7 cellular contexts compared by ENCODE assay signal in genomic region chr15:91866371-91866905, GRCh38. TPM values are rescaled to one million over a fixed set of nuclear protein-coding genes. Genes with fewer than 3 reads are reported as not detected.
A peak's percentile ranks its signal among the peaks of the same experiment; 100 is the strongest.
DNase-seq lines count a peak whose midpoint lies in the region; ATAC-seq, FAIRE-seq and TF ChIP-seq lines count a peak whose summit lies in the region.

No MANE protein-coding gene starts in this region.

- H3K4me1 Mint-ChIP-seq in T-helper 2 cell treated with Interferon-gamma antibody and Interleukin-4, amounts not matched to agents 5 μg/mL and 100 μg/mL, for 36 hours (ENCODE audit: low read depth) = peaks cover 74% of the 10 kb centered on the region

- no peak for TF ChIP-seq CTCF in right atrium auricular region (IDR thresholded peaks at IDR 0.05)
- no peak for TF ChIP-seq CTCF in thoracic aorta (IDR thresholded peaks at IDR 0.05)
- no peak for TF ChIP-seq CTCF in GM10266 (IDR thresholded peaks at IDR 0.05; ENCODE audit: control insufficient read depth, insufficient read depth, low read depth, missing control alignments)
- no peak for TF ChIP-seq CTCF in D721Med (IDR thresholded peaks at IDR 0.05; ENCODE audit: insufficient read depth, missing control alignments)

- no peak for ATAC-seq in thoracic aorta (ENCODE audit: insufficient number of reproducible peaks, low FRiP score, low read depth)

- H3K27ac ChIP-seq in right atrium auricular region (peak overlapping the region; percentile 86 to 95), thoracic aorta (peak overlapping the region; percentile 64 to 88)

- H3K36me3 ChIP-seq in right atrium auricular region (no peaks in the 10 kb centered on the region), thoracic aorta (no peaks in the 10 kb centered on the region)

- H3K27me3 ChIP-seq in right atrium auricular region = no peaks in the 10 kb centered on the region
- H3K27me3 ChIP-seq in thoracic aorta (replicated peaks; ENCODE audit: insufficient read depth) = no peaks in the 10 kb centered on the region

- H3K9me3 ChIP-seq in right atrium auricular region (no peaks in the 10 kb centered on the region), thoracic aorta (no peaks in the 10 kb centered on the region)

- H3K27ac Mint-ChIP-seq in T-helper 2 cell treated with Interferon-gamma antibody and Interleukin-4, amounts not matched to agents 5 μg/mL and 100 μg/mL, for 36 hours = peak overlapping the region; percentile 65

- peaks cover 23% of the 10 kb centered on the region for H3K36me3 Mint-ChIP-seq in T-helper 2 cell treated with Interferon-gamma antibody and Interleukin-4, amounts not matched to agents 5 μg/mL and 100 μg/mL, for 36 hours (ENCODE audit: low read depth)

- H3K27me3 Mint-ChIP-seq in T-helper 2 cell treated with Interferon-gamma antibody and Interleukin-4, amounts not matched to agents 5 μg/mL and 100 μg/mL, for 36 hours (ENCODE audit: low read depth) = peaks cover 2% of the 10 kb centered on the region

- peaks cover 12% of the 10 kb centered on the region for H3K9me3 Mint-ChIP-seq in T-helper 2 cell treated with Interferon-gamma antibody and Interleukin-4, amounts not matched to agents 5 μg/mL and 100 μg/mL, for 36 hours

- peak overlapping the region; percentile 74 for H3K4me3 Mint-ChIP-seq in T-helper 2 cell treated with Interferon-gamma antibody and Interleukin-4, amounts not matched to agents 5 μg/mL and 100 μg/mL, for 36 hours

- no peak overlapping the region for H3K4me3 ChIP-seq in Jurkat, Clone E6-1 (ENCODE audit: low read length)
- H3K4me3 ChIP-seq in right atrium auricular region = no peak overlapping the region
- peak overlapping the region; percentile 3 for H3K4me3 ChIP-seq in thoracic aorta

- peak; percentile 68 for DNase-seq in Jurkat, Clone E6-1 (ENCODE audit: low read depth, low spot score)
- no peak for DNase-seq in T-helper 2 cell treated with Interferon-gamma antibody and Interleukin-4, amounts not matched to agents 5 μg/mL and 100 μg/mL, for 36 hours (ENCODE audit: low spot score)
- DNase-seq in right atrium auricular region (ENCODE audit: low spot score) (no peak), thoracic aorta (ENCODE audit: low spot score) (no peak), GM10266 (ENCODE audit: extremely low spot score) (no peak), AG08395 (ENCODE audit: low spot score) (no peak), D721Med (ENCODE audit: insufficient read length, low spot score) (no peak)

- FAIRE-seq in D721Med (lab: Jason Lieb, UNC) = no peak

- H3K4me1 ChIP-seq in right atrium auricular region (peaks cover 0 to 86% of the 10 kb centered on the region in 2 donors), thoracic aorta (ENCODE audit: control insufficient read depth in 1 of 2, low read depth in 2 of 2) (peaks cover 37 to 57% of the 10 kb centered on the region in 2 donors)

RNA-seq across cellular contexts. Expression of gene SLCO3A1, which starts 12.9 kb away (rescaled TPM):
- polyA plus RNA-seq in Jurkat, Clone E6-1 (2012; ENCODE audit: insufficient read depth, insufficient read length) = 11.8 TPM
- total RNA-seq in right atrium auricular region (10 to 100 TPM; 21.4 to 27.3 TPM), thoracic aorta (10 to 100 TPM; 16.5 to 39.1 TPM)
